20 cellular contexts compared by ENCODE assay signal in the genomic region with DNA sequence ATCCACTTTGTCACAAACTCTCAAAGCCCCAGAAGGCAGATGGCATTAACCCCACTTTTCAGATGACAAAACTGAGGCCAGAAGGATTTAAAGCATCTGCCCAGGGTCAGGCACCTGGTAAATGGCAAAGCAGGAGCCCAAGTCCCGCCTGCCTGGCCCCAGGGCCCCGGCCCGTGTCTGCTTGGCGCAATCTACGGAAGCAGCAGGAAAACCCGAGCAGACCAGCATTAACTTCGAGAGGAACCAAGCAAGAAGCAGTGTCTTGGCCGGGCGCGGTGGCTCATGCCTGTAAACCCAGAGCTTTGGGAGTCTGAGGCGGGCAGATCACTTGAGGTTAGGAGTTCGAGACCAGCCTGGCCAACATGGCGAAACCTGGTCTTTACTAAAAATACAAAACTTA. TPM values are rescaled to one million over a fixed set of nuclear protein-coding genes. Genes with fewer than 3 reads are reported as not detected.
DNase-seq lines count a peak whose midpoint lies in the region; TF ChIP-seq lines count a peak whose summit lies in the region.
"Had no signal": no experiment of that assay in that cellular context is flagged by ENCODE, and none has a peak within 500 bp of the region (broad histone marks: within the 10 kb centered on the region; RNA-seq: fewer than 3 reads in every experiment).

No MANE protein-coding gene starts in this region.

- peak overlapping the region; percentile 93 for H2AK5ac ChIP-seq in neuronal stem cell (ENCODE audit: low read depth, low read length)

- peak overlapping the region; percentile 76 for H3K18ac ChIP-seq in neuronal stem cell (ENCODE audit: low read length)

- H3K4me1 ChIP-seq in adrenal gland (replicated peaks in 1 of 2): peaks cover 38 to 41% of the 10 kb centered on the region in 2 donors
- peaks cover 17 to 21% of the 10 kb centered on the region in 2 donors for H3K4me1 ChIP-seq in neuronal stem cell (ENCODE audit: control insufficient read depth in 2 of 2, insufficient read depth in 1 of 2, low read depth in 1 of 2, low read length in 2 of 2)

- intact Hi-C loops in adrenal gland (cut with DNase I): no loop called here

- H4K91ac ChIP-seq in neuronal stem cell (ENCODE audit: low read depth, low read length, poor library complexity): no peak overlapping the region

- H3K4ac ChIP-seq in neuronal stem cell (ENCODE audit: low read length): peak overlapping the region; percentile 37

- H3K27me3 Mint-ChIP-seq in brain: peaks cover 4% of the 10 kb centered on the region

- H3K9ac ChIP-seq in neuronal stem cell (ENCODE audit: low read depth, low read length, poor library complexity): no peak overlapping the region

- H3K79me1 ChIP-seq in neuronal stem cell (ENCODE audit: low read depth, low read length): peaks cover 1% of the 10 kb centered on the region

- H4K8ac ChIP-seq in neuronal stem cell (ENCODE audit: low read depth, low read length): no peak overlapping the region

- H3K4me3 ChIP-seq in adrenal gland: no peak overlapping the region
- H3K4me3 ChIP-seq in neuronal stem cell (ENCODE audit: low read length in 2 of 2): no peak overlapping the region
- H3K4me3 ChIP-seq: GM12878 had no signal

- peak overlapping the region; percentile 30 for H2BK12ac ChIP-seq in neuronal stem cell (ENCODE audit: low read length)

- H3K4me3 Mint-ChIP-seq in brain: no peak overlapping the region
- H3K4me3 Mint-ChIP-seq: CD4-positive, alpha-beta T cell had no signal

- peak overlapping the region; percentile 71 for H2BK5ac ChIP-seq in neuronal stem cell (ENCODE audit: low read length)

- in situ Hi-C loops in KBM-7 (cut with MboI; ENCODE audit: low pct_unique_long_range_greater_than_20kb, low sequenced_read_pairs): no loop called here

- TF ChIP-seq CTCF in adrenal gland (IDR thresholded peaks at IDR 0.05) (no peak), brain (conservative IDR thresholded peaks at IDR 0.05) (no peak), GM10248 (IDR thresholded peaks at IDR 0.05; ENCODE audit: control extremely low read depth, extremely low read depth, low read depth, missing control alignments) (no peak)

- H3K4me1 Mint-ChIP-seq in brain: peaks cover 31% of the 10 kb centered on the region

- peaks cover 5% of the 10 kb centered on the region for H3K36me3 Mint-ChIP-seq in brain

- DNase-seq in adrenal gland: no peak
- no peak for DNase-seq in neuronal stem cell (ENCODE audit: low spot score)
- no peak for DNase-seq in KBM-7
- DNase-seq in NCI-H2196 (lab: John Stamatoyannopoulos, UW; ENCODE audit: unreplicated experiment): no peak
- no peak for DNase-seq in GM10248 (ENCODE audit: extremely low spot score)
- DNase-seq: Caco-2; CD4-positive, alpha-beta T cell; DMS 273 treated with DMSO at 0.1 percent for 48 hours; DMS79 treated with DMSO at 0.1 percent for 48 hours; MM.1S; NCI-H1048; NCI-H1417 treated with DMSO at 0.1 percent for 48 hours; NCI-H187 treated with DMSO at 0.1 percent for 48 hours; NCI-H2107; NCI-H2227 treated with DMSO at 0.1 percent for 48 hours; NCI-H510A; SHP77 treated with DMSO at 0.1 percent for 48 hours had no signal

- H3K27ac ChIP-seq in adrenal gland: peak overlapping the region in 3 of 5 donors; percentile 43 to 91 (median 86)
- no peak overlapping the region for H3K27ac ChIP-seq in neuronal stem cell (replicated peaks; ENCODE audit: low read length)
- H3K27ac ChIP-seq in temporal lobe (ENCODE audit: low read depth, low read length): peak overlapping the region; percentile 72

- no peaks in the 10 kb centered on the region for H3K27me3 ChIP-seq in adrenal gland
- H3K27me3 ChIP-seq in neuronal stem cell (ENCODE audit: control insufficient read depth in 3 of 3, insufficient read depth in 3 of 3, low read depth in 1 of 3, low read length in 3 of 3): no peaks in the 10 kb centered on the region

- H3K9me3 Mint-ChIP-seq in brain: peaks cover 0 to 3% (median 0%) of the 10 kb centered on the region in 5 experiments
- H3K9me3 Mint-ChIP-seq: CD4-positive, alpha-beta T cell had no signal

- no peak for TF ChIP-seq POLR2A in adrenal gland (IDR thresholded peaks at IDR 0.05)

- WGBS in adrenal gland, 4 donors: 91 to 96% (median 93%) methylated on average over 11 to 13 of the region's 13 CpGs
- no CpG with 5 or more reads among the region's 13 CpGs for WGBS in neuronal stem cell (ENCODE audit: extremely low coverage in 2 of 2, insufficient read length in 2 of 2, insufficient replicate concordance in 1 of 2), 2 donors

- H3K4me2 ChIP-seq in neuronal stem cell (ENCODE audit: insufficient read depth, low read length, poor library complexity, severe bottlenecking): no peak overlapping the region

- H3K14ac ChIP-seq in neuronal stem cell (ENCODE audit: low read length): no peak overlapping the region

- H3K23ac ChIP-seq in neuronal stem cell (ENCODE audit: low read depth, low read length, poor library complexity): no peak overlapping the region

- H3K27ac Mint-ChIP-seq in brain: peak overlapping the region in 3 of 5 experiments; percentile 74 to 90 (median 79)
- H3K27ac Mint-ChIP-seq: CD4-positive, alpha-beta T cell had no signal

- no peak overlapping the region for H2AFZ ChIP-seq in neuronal stem cell (ENCODE audit: low read length)

- H2BK15ac ChIP-seq in neuronal stem cell (ENCODE audit: low read length): peak overlapping the region; percentile 94

- peak overlapping the region; percentile 89 for H2BK120ac ChIP-seq in neuronal stem cell (ENCODE audit: low read depth, low read length)

- H3K9me3 ChIP-seq in adrenal gland (replicated peaks in 1 of 3): no peaks in the 10 kb centered on the region
- H3K9me3 ChIP-seq in neuronal stem cell (replicated peaks in 1 of 2; ENCODE audit: control insufficient read depth in 2 of 2, insufficient read depth in 1 of 2, low read depth in 1 of 2, low read length in 2 of 2): peaks cover 0 to 2% of the 10 kb centered on the region in 2 donors
- H3K9me3 ChIP-seq: Caco-2 had no signal

- POLR2A ChIA-PET in GM10248 (lab: Yijun Ruan, JAX): no interaction called here

- CTCF ChIA-PET in GM10248 (lab: Yijun Ruan, JAX): interaction anchor here (1.0 kb wide), 1 partner anchor 95 kb away, joined by 3 read pairs; no protein-coding TSS in a partner anchor

- no peaks in the 10 kb centered on the region for H3K36me3 ChIP-seq in adrenal gland (replicated peaks in 1 of 2)
- no peaks in the 10 kb centered on the region for H3K36me3 ChIP-seq in neuronal stem cell (replicated peaks in 1 of 2; ENCODE audit: control insufficient read depth in 2 of 2, insufficient read depth in 2 of 2, low read length in 2 of 2)

RNA-seq across cellular contexts. Expression of gene RTN4RL1, which starts 21.6 kb away (rescaled TPM):
- total RNA-seq in adrenal gland: 1 to 10 TPM; 5.1 to 9.4 (median 8.0) TPM
- polyA plus RNA-seq in adrenal gland: 1 to 10 TPM; 1.8 to 2.4 (median 1.9) TPM
- 4.3 TPM for polyA plus RNA-seq in brain (ENCODE audit: insufficient read depth, low read depth, low replicate concordance)
- 4.0 TPM for polyA plus RNA-seq in neuronal stem cell (2013, experiment 1 of 2)
- polyA plus RNA-seq in neuronal stem cell (2013, experiment 2 of 2): 3.9 TPM
- total RNA-seq in temporal lobe: 18.2 TPM

RNA-seq across cellular contexts. Expression of gene DPH1, which starts 26.4 kb away (rescaled TPM):
- total RNA-seq in adrenal gland (10 to 100 TPM; 37.7 to 65.3 (median 57.7) TPM), temporal lobe (23.1 TPM)
- polyA plus RNA-seq in adrenal gland (100 to 1,000 TPM in 1 of 3 donors, 10 to 100 TPM in 2; 34.3 to 100 (median 69.7) TPM), brain (ENCODE audit: insufficient read depth, low read depth, low replicate concordance) (18.6 TPM)
- polyA plus RNA-seq in neuronal stem cell (2013, experiment 1 of 2): 19.6 TPM
- 18.0 TPM for polyA plus RNA-seq in neuronal stem cell (2013, experiment 2 of 2)

RNA-seq across cellular contexts. Expression of gene OVCA2, which starts 38.3 kb away (rescaled TPM):
- total RNA-seq in adrenal gland (10 to 100 TPM; 37.2 to 75.9 (median 55.6) TPM), temporal lobe (8.4 TPM)
- polyA plus RNA-seq in adrenal gland (100 to 1,000 TPM in 2 of 3 donors, 10 to 100 TPM in 1; 57.5 to 155 (median 102) TPM), brain (ENCODE audit: insufficient read depth, low read depth, low replicate concordance) (28.7 TPM)
- 13.9 TPM for polyA plus RNA-seq in neuronal stem cell (2013, experiment 1 of 2)
- 14.2 TPM for polyA plus RNA-seq in neuronal stem cell (2013, experiment 2 of 2)

RNA-seq across cellular contexts. Expression of gene HIC1, which starts 51.4 kb away (rescaled TPM):
- total RNA-seq in adrenal gland (10 to 100 TPM in 7 of 8 donors, 1 to 10 TPM in 1; 9.8 to 61.8 (median 31.5) TPM), temporal lobe (2.5 TPM)
- polyA plus RNA-seq in adrenal gland (10 to 100 TPM in 1 of 3 donors, 1 to 10 TPM in 1, under 1 TPM in 1; 0.92 to 16.7 (median 7.7) TPM), brain (ENCODE audit: insufficient read depth, low read depth, low replicate concordance) (2.6 TPM)
- polyA plus RNA-seq in neuronal stem cell (2013, experiment 1 of 2): 0.08 TPM
- polyA plus RNA-seq in neuronal stem cell (2013, experiment 2 of 2): 0.04 TPM
